8 cellular contexts compared by ENCODE assay signal in genomic region chr14:19878029-19878642, GRCh38. TPM values are rescaled to one million over a fixed set of nuclear protein-coding genes. Genes with fewer than 3 reads are reported as not detected.
DNase-seq lines count a peak whose midpoint lies in the region; TF ChIP-seq lines count a peak whose summit lies in the region.

No MANE protein-coding gene starts in this region.

- H3K4me1 ChIP-seq in A673 (ENCODE audit: insufficient read depth, low read length, poor library complexity, severe bottlenecking) (no peaks in the 10 kb centered on the region), Peyer's patch (no peaks in the 10 kb centered on the region)

- H3K4me1 Mint-ChIP-seq in activated CD4-positive, alpha-beta memory T cell treated with anti-CD3 and anti-CD28 coated beads, Interleukin-2, amount 10 ng/mL, durations not matched to agents 7 days and 5 days: no peaks in the 10 kb centered on the region

- no peak overlapping the region for H3K4me3 Mint-ChIP-seq in activated CD4-positive, alpha-beta memory T cell treated with anti-CD3 and anti-CD28 coated beads, Interleukin-2, amount 10 ng/mL, durations not matched to agents 7 days and 5 days

- H3K4me3 ChIP-seq in A673 (ENCODE audit: low read depth, low read length, poor library complexity, severe bottlenecking) (no peak overlapping the region), GM12875 (ENCODE audit: low read depth, low read length) (no peak overlapping the region), Peyer's patch (no peak overlapping the region), coronary artery (no peak overlapping the region)

- H3K27me3 ChIP-seq in A673 (replicated peaks; ENCODE audit: insufficient read depth, low read depth, low read length, poor library complexity) (no peaks in the 10 kb centered on the region), Peyer's patch (no peaks in the 10 kb centered on the region)

- H3K36me3 Mint-ChIP-seq in activated CD4-positive, alpha-beta memory T cell treated with anti-CD3 and anti-CD28 coated beads, Interleukin-2, amount 10 ng/mL, durations not matched to agents 7 days and 5 days (ENCODE audit: low read depth): no peaks in the 10 kb centered on the region

- no peak overlapping the region for H3K27ac Mint-ChIP-seq in activated CD4-positive, alpha-beta memory T cell treated with anti-CD3 and anti-CD28 coated beads, Interleukin-2, amount 10 ng/mL, durations not matched to agents 7 days and 5 days

- no TSS peak for BruUV-seq in A673 (replicated peaks; lab: Mats Ljungman, UMichigan)

- no peaks in the 10 kb centered on the region for H3K9me3 Mint-ChIP-seq in activated CD4-positive, alpha-beta memory T cell treated with anti-CD3 and anti-CD28 coated beads, Interleukin-2, amount 10 ng/mL, durations not matched to agents 7 days and 5 days

- TF ChIP-seq CTCF in A673 (conservative IDR thresholded peaks at IDR 0.05; ENCODE audit: low read depth, low read length) (peak; percentile 69), GM12875 (IDR thresholded peaks at IDR 0.05; ENCODE audit: borderline replicate concordance, insufficient read depth, low read depth, low read length) (peak; percentile 30; the same call in 1 of the 2 replicates), Peyer's patch (IDR thresholded peaks at IDR 0.05) (peak in 4 of 6 experiments; percentile 34 to 51 (median 41)), coronary artery (IDR thresholded peaks at IDR 0.05) (no peak)

- H3K36me3 ChIP-seq in A673 (ENCODE audit: insufficient read depth, low read length, poor library complexity, severe bottlenecking) (no peaks in the 10 kb centered on the region), Peyer's patch (no peaks in the 10 kb centered on the region)

- TF ChIP-seq POLR2A in Peyer's patch (IDR thresholded peaks at IDR 0.05): no peak

- intact Hi-C loops in A673 (cut with micrococcal nuclease; ENCODE audit: unreplicated experiment): no loop called here

- DNase-seq in A673 (ENCODE audit: low spot score) (peak; percentile 14), Peyer's patch (no peak), foreskin melanocyte (peak; percentile 17), NOMO-1 treated with dmso at 0.1 percent for 144 hours (lab: John Stamatoyannopoulos, UW; ENCODE audit: unreplicated experiment) (no peak), coronary artery (ENCODE audit: low spot score) (no peak)
- DNase-seq in activated CD4-positive, alpha-beta memory T cell treated with anti-CD3 and anti-CD28 coated beads, Interleukin-2, amount 10 ng/mL, durations not matched to agents 7 days and 5 days: no peak
- no peak for DNase-seq in stimulated activated CD4-positive, alpha-beta T cell treated with anti-CD3 and anti-CD28 coated beads, Interleukin-15, amount 100 ng/mL, for 24 hours

- H3K9me3 ChIP-seq in A673 (ENCODE audit: low read depth, low read length, poor library complexity, severe bottlenecking) (peaks cover 2% of the 10 kb centered on the region), Peyer's patch (no peaks in the 10 kb centered on the region)

- POLR2A ChIA-PET in A673 (lab: Charles Lee; ENCODE audit: low non-redundant PET): no interaction called here
- POLR2A ChIA-PET in activated CD4-positive, alpha-beta memory T cell treated with anti-CD3 and anti-CD28 coated beads, Interleukin-2, amount 10 ng/mL, durations not matched to agents 7 days and 5 days (lab: Charles Lee): no interaction called here

- CTCF ChIA-PET in A673 (lab: Charles Lee): no interaction called here
- CTCF ChIA-PET in activated CD4-positive, alpha-beta memory T cell treated with anti-CD3 and anti-CD28 coated beads, Interleukin-2, amount 10 ng/mL, durations not matched to agents 7 days and 5 days (lab: Charles Lee): no interaction called here

- H3K27ac ChIP-seq in A673 (ENCODE audit: low read depth, low read length, poor library complexity, severe bottlenecking): no peak overlapping the region
- H3K27ac ChIP-seq in Peyer's patch: no peak overlapping the region
- no peak overlapping the region for H3K27ac ChIP-seq in coronary artery

- H3K27me3 Mint-ChIP-seq in activated CD4-positive, alpha-beta memory T cell treated with anti-CD3 and anti-CD28 coated beads, Interleukin-2, amount 10 ng/mL, durations not matched to agents 7 days and 5 days: no peaks in the 10 kb centered on the region

RNA-seq across cellular contexts. Expression of gene OR4K2, which starts 3.2 kb away (rescaled TPM):
- total RNA-seq in A673 (2021): not detected in 2 replicates
- not detected for total RNA-seq in Peyer's patch
- not detected for total RNA-seq in activated CD4-positive, alpha-beta memory T cell treated with anti-CD3 and anti-CD28 coated beads, Interleukin-2, amount 10 ng/mL, durations not matched to agents 7 days and 5 days

RNA-seq across cellular contexts. Expression of gene OR4K5, which starts 42.3 kb away (rescaled TPM):
- total RNA-seq in A673 (2021) (not detected in 2 replicates), Peyer's patch (not detected)
- not detected for total RNA-seq in activated CD4-positive, alpha-beta memory T cell treated with anti-CD3 and anti-CD28 coated beads, Interleukin-2, amount 10 ng/mL, durations not matched to agents 7 days and 5 days

RNA-seq across cellular contexts. Expression of gene OR4K1, which starts 52.6 kb away (rescaled TPM):
- total RNA-seq in A673 (2021) (not detected in 2 replicates), Peyer's patch (not detected)
- not detected for total RNA-seq in activated CD4-positive, alpha-beta memory T cell treated with anti-CD3 and anti-CD28 coated beads, Interleukin-2, amount 10 ng/mL, durations not matched to agents 7 days and 5 days

Comparison
In these comparisons a context has a peak if more than half of its experiments do, and no peak if none do; other contexts are left out.
1. DNase-seq: peak in A673 (single experiment) and foreskin melanocyte (single experiment); none in Peyer's patch (0 of 3), NOMO-1 treated with dmso at 0.1 percent for 144 hours (single experiment), activated CD4-positive, alpha-beta memory T cell treated with anti-CD3 and anti-CD28 coated beads, Interleukin-2, amount 10 ng/mL, durations not matched to agents 7 days and 5 days (single experiment), coronary artery (single experiment) and stimulated activated CD4-positive, alpha-beta T cell treated with anti-CD3 and anti-CD28 coated beads, Interleukin-15, amount 100 ng/mL, for 24 hours (single experiment).